8 cellular contexts compared by ENCODE assay signal in the genomic region with DNA sequence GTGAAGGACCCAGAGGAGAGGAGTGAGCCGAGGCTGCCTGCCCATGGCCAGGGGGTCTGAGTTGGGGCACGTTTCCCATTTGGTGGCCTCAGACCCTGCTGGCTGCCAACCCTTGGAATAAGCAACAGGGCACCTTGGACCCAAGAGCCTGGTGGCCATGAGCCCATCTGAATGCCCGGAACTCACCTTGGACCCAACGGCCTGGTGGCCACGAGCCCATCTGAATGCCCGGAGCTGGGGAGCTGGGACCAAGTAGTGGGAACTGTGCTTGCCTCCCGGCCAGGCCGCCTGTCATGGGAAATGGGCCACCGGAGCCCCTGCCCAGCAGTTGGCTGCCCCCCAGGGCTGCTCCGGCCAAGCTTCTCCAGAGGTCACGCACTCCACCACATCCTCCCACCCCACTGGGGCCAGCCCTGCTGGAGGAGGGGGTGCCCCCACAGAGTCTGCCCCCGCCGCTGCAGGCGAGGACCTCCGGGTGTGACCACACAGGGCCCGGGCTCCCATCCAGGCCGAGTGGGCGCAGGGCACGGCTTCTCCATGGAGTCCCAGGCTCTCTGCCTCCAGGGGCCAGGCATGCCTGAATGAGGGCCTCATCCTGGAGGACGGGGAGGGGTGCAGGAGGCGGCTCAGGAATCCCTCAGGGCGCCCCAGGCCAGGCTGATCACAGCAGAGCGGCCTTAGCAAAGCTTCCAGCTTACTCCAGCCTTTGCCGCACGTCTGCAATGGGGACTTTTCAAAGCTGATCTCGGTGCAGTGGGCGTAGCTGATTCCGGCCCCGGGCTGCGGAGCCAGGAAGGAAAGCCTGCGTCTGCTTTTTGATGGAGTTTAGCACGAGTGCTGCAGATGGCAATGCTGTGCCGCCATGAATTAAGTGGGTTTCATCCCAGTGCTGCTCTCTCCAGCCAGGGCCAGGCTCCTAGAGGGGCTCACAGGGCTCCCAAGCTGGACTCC.
DNase-seq lines count a peak whose midpoint lies in the region; ATAC-seq and TF ChIP-seq lines count a peak whose summit lies in the region.
"Not testable (repeated sequence)": the region's sequence is repeated elsewhere in the genome, so short reads cannot be mapped to it uniquely, and the experiment has no call there.

No MANE protein-coding gene starts in this region.

- H2AFZ ChIP-seq in IMR-90 (replicated peaks; ENCODE audit: low read length, poor library complexity), result not testable (repeated sequence)

- H3K4me3 ChIP-seq in IMR-90 (ENCODE audit: insufficient read depth, low read depth, low read length); adipocyte (ENCODE audit: low read length); left lung: not testable (repeated sequence)

- ATAC-seq in IMR-90 (ENCODE audit: low read depth) (peak; percentile 49), esophagus mucosa (peak; percentile 13), Right ventricle myocardium superior (ENCODE audit: poor library complexity) (peak; percentile 43), left lung (peak; percentile 37)
- ATAC-seq in stimulated activated memory B cell treated with anti-CD40 and anti-IgM and Interleukin-4, amounts not matched to agents 10 μg/mL and 1 μg/mL and 100 μg/mL, for 72 hours, result peak; percentile 38

- not testable (repeated sequence) for H3K14ac ChIP-seq in IMR-90 (replicated peaks; ENCODE audit: low read depth, low read length)

- H3K36me3 Mint-ChIP-seq in osteocyte (ENCODE audit: unreplicated experiment), result not testable (repeated sequence)
- peaks cover 26% of the 10 kb centered on the region for H3K36me3 Mint-ChIP-seq in stimulated activated memory B cell treated with anti-CD40 and anti-IgM and Interleukin-4, amounts not matched to agents 10 μg/mL and 1 μg/mL and 100 μg/mL, for 72 hours

- H3K36me3 ChIP-seq in IMR-90 (ENCODE audit: control insufficient read depth, insufficient read depth, low read length); adipocyte (ENCODE audit: control insufficient read depth, insufficient read depth, low read length, severe bottlenecking); left lung: not testable (repeated sequence)

- not testable (repeated sequence) for TF ChIP-seq POLR2A in IMR-90 (IDR thresholded peaks at IDR 0.05; ENCODE audit: low read depth, low read length)

- H2AK5ac ChIP-seq in IMR-90 (ENCODE audit: low read depth, low read length), result not testable (repeated sequence)

- H3K9me3 ChIP-seq in IMR-90 (ENCODE audit: control insufficient read depth, insufficient read depth, low read length); adipocyte (ENCODE audit: control insufficient read depth, low read length); left lung: not testable (repeated sequence)

- H2BK20ac ChIP-seq in IMR-90 (ENCODE audit: low read depth, low read length), result not testable (repeated sequence)

- not testable (repeated sequence) for H3K9me1 ChIP-seq in IMR-90 (ENCODE audit: insufficient read depth, low read length)

- not testable (repeated sequence) for H3K27me3 ChIP-seq in IMR-90 (ENCODE audit: control insufficient read depth, insufficient read depth, low read length); adipocyte (replicated peaks; ENCODE audit: control insufficient read depth, insufficient read depth, low read length); left lung

- DNase-seq in AG08396 (ENCODE audit: low spot score) (peak; percentile 38), IMR-90 (peak; percentile 11), adipocyte (ENCODE audit: low read depth) (peak; percentile 54), Right ventricle myocardium superior (peak; percentile 70), left lung (peak in 1 of 2 donors; percentile 69)
- DNase-seq in osteocyte (ENCODE audit: extremely low spot score, unreplicated experiment), result not testable (repeated sequence)

- H2AK9ac ChIP-seq in IMR-90 (replicated peaks; ENCODE audit: low read depth, low read length, poor library complexity), result not testable (repeated sequence)

- in situ Hi-C loops in IMR-90 (cut with MboI; ENCODE audit: low sequenced_read_pairs), result not testable (repeated sequence)

- H2BK5ac ChIP-seq in IMR-90 (ENCODE audit: low read depth, low read length, poor library complexity, severe bottlenecking), result not testable (repeated sequence)

- TF ChIP-seq RAD21 in IMR-90 (IDR thresholded peaks at IDR 0.05; ENCODE audit: low read length), result not testable (repeated sequence)

- not testable (repeated sequence) for H4K91ac ChIP-seq in IMR-90 (ENCODE audit: insufficient read depth, low read depth, low read length)

- not testable (repeated sequence) for TF ChIP-seq CTCF in IMR-90 (conservative IDR thresholded peaks at IDR 0.05; ENCODE audit: low read depth, low read length); left lung (IDR thresholded peaks at IDR 0.05)
- TF ChIP-seq CTCF in osteocyte (IDR thresholded peaks at IDR 0.05), result peak; percentile 22

- H3K18ac ChIP-seq in IMR-90 (ENCODE audit: low read depth, low read length), result not testable (repeated sequence)

- BruUV-seq in IMR-90 (replicated peaks; lab: Mats Ljungman, UMichigan), result not testable (repeated sequence)

- dilution Hi-C loops in IMR-90 (cut with HindIII; ENCODE audit: low sequenced_read_pairs, unreplicated experiment), result not testable (repeated sequence)

- H3K4ac ChIP-seq in IMR-90 (ENCODE audit: low read depth, low read length), result not testable (repeated sequence)

- not testable (repeated sequence) for H3K9me3 Mint-ChIP-seq in osteocyte (ENCODE audit: unreplicated experiment); stimulated activated memory B cell treated with anti-CD40 and anti-IgM and Interleukin-4, amounts not matched to agents 10 μg/mL and 1 μg/mL and 100 μg/mL, for 72 hours

- not testable (repeated sequence) for H3K4me3 Mint-ChIP-seq in osteocyte (ENCODE audit: unreplicated experiment); stimulated activated memory B cell treated with anti-CD40 and anti-IgM and Interleukin-4, amounts not matched to agents 10 μg/mL and 1 μg/mL and 100 μg/mL, for 72 hours

- not testable (repeated sequence) for H3K79me1 ChIP-seq in IMR-90 (ENCODE audit: low read depth in 1 of 2, low read length in 2 of 2)

- H3K27ac ChIP-seq in IMR-90 (ENCODE audit: insufficient read depth, low read length), result not testable (repeated sequence)
- H3K27ac ChIP-seq in left lung, result peak overlapping the region in 1 of 2 donors; percentile 39

- not testable (repeated sequence) for H4K5ac ChIP-seq in IMR-90 (ENCODE audit: low read depth, low read length)

- CTCF ChIA-PET in IMR-90 (lab: Yijun Ruan, JAX), result not testable (repeated sequence)

- H2BK15ac ChIP-seq in IMR-90 (ENCODE audit: low read depth, low read length), result not testable (repeated sequence)

- not testable (repeated sequence) for H4K20me1 ChIP-seq in IMR-90 (ENCODE audit: insufficient read depth, low read length)

- not testable (repeated sequence) for H2BK120ac ChIP-seq in IMR-90 (ENCODE audit: low read depth, low read length)

- H4K8ac ChIP-seq in IMR-90 (ENCODE audit: low read depth in 2 of 2, low read length in 2 of 2), result not testable (repeated sequence)

- not testable (repeated sequence) for H3K27me3 Mint-ChIP-seq in osteocyte (ENCODE audit: unreplicated experiment); stimulated activated memory B cell treated with anti-CD40 and anti-IgM and Interleukin-4, amounts not matched to agents 10 μg/mL and 1 μg/mL and 100 μg/mL, for 72 hours

- H3K4me2 ChIP-seq in IMR-90 (ENCODE audit: low read depth, low read length), result not testable (repeated sequence)

- H3K4me1 Mint-ChIP-seq in osteocyte (ENCODE audit: unreplicated experiment); stimulated activated memory B cell treated with anti-CD40 and anti-IgM and Interleukin-4, amounts not matched to agents 10 μg/mL and 1 μg/mL and 100 μg/mL, for 72 hours: not testable (repeated sequence)

- POLR2A ChIA-PET in IMR-90 (lab: Charles Lee; ENCODE audit: unreplicated experiment), result not testable (repeated sequence)

- 54% methylated on average over 10 of the region's 33 CpGs; no CpG with 5 or more reads in 1 of the 2 experiments for WGBS in IMR-90 (ENCODE audit: extremely low coverage in 2 of 2, insufficient read length in 1 of 2), 2 experiments

- intact Hi-C loops in IMR-90 (cut with micrococcal nuclease); Right ventricle myocardium superior (cut with DNase I); left lung (cut with DNase I): not testable (repeated sequence)

- not testable (repeated sequence) for H3K23ac ChIP-seq in IMR-90 (ENCODE audit: low read depth, low read length)

- peak overlapping the region; percentile 18 for H3K27ac Mint-ChIP-seq in osteocyte (ENCODE audit: unreplicated experiment)
- not testable (repeated sequence) for H3K27ac Mint-ChIP-seq in stimulated activated memory B cell treated with anti-CD40 and anti-IgM and Interleukin-4, amounts not matched to agents 10 μg/mL and 1 μg/mL and 100 μg/mL, for 72 hours

- not testable (repeated sequence) for H3K9ac ChIP-seq in IMR-90 (ENCODE audit: low read depth, low read length); adipocyte (ENCODE audit: low read length)

- not testable (repeated sequence) for H3K4me1 ChIP-seq in IMR-90 (ENCODE audit: control insufficient read depth, insufficient read depth, low read length)
- H3K4me1 ChIP-seq in adipocyte (ENCODE audit: control insufficient read depth, insufficient read depth, low read length) (peaks cover 12% of the 10 kb centered on the region), left lung (peaks cover 5 to 26% of the 10 kb centered on the region in 2 donors)

- not testable (repeated sequence) for H3K56ac ChIP-seq in IMR-90 (ENCODE audit: extremely low read depth, insufficient read depth, low read length)
